Comparison of ENCODE assay signal across 19 cellular contexts in genomic region chr7:119196183-119196582, GRCh38.
DNase-seq lines count a peak whose midpoint lies in the region; ATAC-seq, FAIRE-seq and TF ChIP-seq lines count a peak whose summit lies in the region.
"Had no signal": no experiment of that assay in that cellular context is flagged by ENCODE, and none has a peak within 500 bp of the region (broad histone marks: within the 10 kb centered on the region; RNA-seq: fewer than 3 reads in every experiment).

No MANE protein-coding gene starts in this region.

- no peak for ATAC-seq in right lobe of liver
- no peak for ATAC-seq in HG02884 (IDR thresholded peaks at IDR 0.05; ENCODE audit: unreplicated experiment)

- DNase-seq in NCI-H2227 treated with DMSO at 0.1 percent for 48 hours (lab: John Stamatoyannopoulos, UW) (peak; percentile 22), NCI-H2227 (lab: John Stamatoyannopoulos, UW; ENCODE audit: unreplicated experiment) (no peak), astrocyte (ENCODE audit: low read depth) (no peak), iris pigment epithelial cell (ENCODE audit: low read depth) (peak; percentile 3), retina (peak; percentile 4), right lobe of liver (no peak), NOMO-1 (lab: John Stamatoyannopoulos, UW; ENCODE audit: unreplicated experiment in 2 of 2) (no peak)
- DNase-seq: 8988T; CD4-positive, alpha-beta T cell; DMS153; GDM1; GM23248; HCEC 1CT; Kasumi-1; NCI-H1105; NCI-H2081; NCI-H510A treated with DMSO at 0.1 percent for 48 hours had no signal

- no peaks in the 10 kb centered on the region for H3K79me2 ChIP-seq in astrocyte (ENCODE audit: insufficient read depth, low read length)

- no peaks in the 10 kb centered on the region for H3K9me3 ChIP-seq in astrocyte (ENCODE audit: insufficient read depth, low read depth, low read length)
- H3K9me3 ChIP-seq in right lobe of liver: no peaks in the 10 kb centered on the region
- H3K9me3 ChIP-seq: SJSA1 had no signal

- no peak for TF ChIP-seq POLR2A in right lobe of liver (IDR thresholded peaks at IDR 0.05)

- no peaks in the 10 kb centered on the region for H4K20me1 ChIP-seq in astrocyte (ENCODE audit: insufficient read depth, low read length)

- no peak overlapping the region for H3K4me3 Mint-ChIP-seq in astrocyte (ENCODE audit: unreplicated experiment)
- H3K4me3 Mint-ChIP-seq: CD4-positive, alpha-beta T cell had no signal

- TF ChIP-seq CTCF in astrocyte (IDR thresholded peaks at IDR 0.05; ENCODE audit: insufficient read depth, low read depth, low read length) (no peak), right lobe of liver (IDR thresholded peaks at IDR 0.05) (no peak)

- H3K36me3 ChIP-seq in astrocyte (ENCODE audit: insufficient read depth, low read length): no peaks in the 10 kb centered on the region
- H3K36me3 ChIP-seq in right lobe of liver: no peaks in the 10 kb centered on the region
- H3K36me3 ChIP-seq: SJSA1 had no signal

- WGBS in right lobe of liver (ENCODE audit: insufficient coverage, low coverage, low lambda C conversion rate, missing lambda C conversion rate): 81% methylated on average over 2 of the region's 2 CpGs

- no peak overlapping the region for H3K9ac ChIP-seq in astrocyte (ENCODE audit: low read length)
- H3K9ac ChIP-seq: GM23248 had no signal

- no peak overlapping the region for H3K4me2 ChIP-seq in astrocyte (ENCODE audit: low read length)

- H3K9me3 Mint-ChIP-seq in astrocyte (ENCODE audit: unreplicated experiment): no peaks in the 10 kb centered on the region
- H3K9me3 Mint-ChIP-seq: CD4-positive, alpha-beta T cell had no signal

- no peaks in the 10 kb centered on the region for H3K27me3 Mint-ChIP-seq in astrocyte (ENCODE audit: low read depth, unreplicated experiment)
- H3K27me3 Mint-ChIP-seq: CD4-positive, alpha-beta T cell had no signal

- FAIRE-seq in astrocyte (lab: Jason Lieb, UNC): no peak

- H2AFZ ChIP-seq in astrocyte (ENCODE audit: low read depth, low read length): no peak overlapping the region
- H2AFZ ChIP-seq: GM23248 had no signal

- intact Hi-C loops in right lobe of liver (cut with DNase I): no loop called here

- peaks cover 5% of the 10 kb centered on the region for H3K4me1 Mint-ChIP-seq in astrocyte (ENCODE audit: low read depth, unreplicated experiment)

- H3K4me3 ChIP-seq in astrocyte (ENCODE audit: insufficient read depth, low read depth, low read length) (no peak overlapping the region), right lobe of liver (no peak overlapping the region)
- H3K4me3 ChIP-seq: GM23248, SJSA1 had no signal

- peak overlapping the region; percentile 3 for H3K27ac Mint-ChIP-seq in astrocyte (ENCODE audit: unreplicated experiment)
- H3K27ac Mint-ChIP-seq: CD4-positive, alpha-beta T cell had no signal

- H3K27ac ChIP-seq in astrocyte (ENCODE audit: low read depth, low read length) (no peak overlapping the region), right lobe of liver (no peak overlapping the region)
- H3K27ac ChIP-seq: GM23248, SJSA1 had no signal

- H3K4me1 ChIP-seq in astrocyte (ENCODE audit: insufficient read depth, low read length) (no peaks in the 10 kb centered on the region), right lobe of liver (no peaks in the 10 kb centered on the region)
- H3K4me1 ChIP-seq: SJSA1 had no signal

- H3K27me3 ChIP-seq in astrocyte (ENCODE audit: insufficient read depth, low read length) (no peaks in the 10 kb centered on the region), right lobe of liver (no peaks in the 10 kb centered on the region)
- H3K27me3 ChIP-seq: SJSA1 had no signal

- no peaks in the 10 kb centered on the region for H3K36me3 Mint-ChIP-seq in astrocyte (ENCODE audit: low read depth, unreplicated experiment)

Comparison
In these comparisons a context has a peak if more than half of its experiments do, and no peak if none do; other contexts are left out.
1. DNase-seq: peak in NCI-H2227 treated with DMSO at 0.1 percent for 48 hours (single experiment), iris pigment epithelial cell (single experiment) and retina (single experiment); none in NCI-H2227 (single experiment), astrocyte (single experiment), right lobe of liver (0 of 3) and NOMO-1 (0 of 2).